In genomic region chr4:15921592-15921932, GRCh38 we compare ENCODE assay signal across 16 cellular contexts. TPM values are rescaled to one million over a fixed set of nuclear protein-coding genes. Genes with fewer than 3 reads are reported as not detected.
DNase-seq lines count a peak whose midpoint lies in the region; ATAC-seq and TF ChIP-seq lines count a peak whose summit lies in the region.
"Had no signal": no experiment of that assay in that cellular context is flagged by ENCODE, and none has a peak within 500 bp of the region (broad histone marks: within the 10 kb centered on the region; RNA-seq: fewer than 3 reads in every experiment).

No MANE protein-coding gene starts in this region.

- H3F3A ChIP-seq in PC-9 (ENCODE audit: insufficient read depth, low read depth): peaks cover 19% of the 10 kb centered on the region

- no peak for TF ChIP-seq CTCF in PC-9 (conservative IDR thresholded peaks at IDR 0.05)
- no peak for TF ChIP-seq CTCF in brain microvascular endothelial cell (IDR thresholded peaks at IDR 0.05; ENCODE audit: low read depth, low read length, missing control alignments)
- no peak for TF ChIP-seq CTCF in adrenal gland (IDR thresholded peaks at IDR 0.05)
- TF ChIP-seq CTCF in psoas muscle (IDR thresholded peaks at IDR 0.05): no peak

- no peak overlapping the region for H2BK15ac ChIP-seq in mesenchymal stem cell (ENCODE audit: low read depth, poor library complexity, severe bottlenecking)

- H3K79me2 ChIP-seq in ACC112 (ENCODE audit: control insufficient read depth, insufficient read depth, low read length, unreplicated experiment) (no peaks in the 10 kb centered on the region), PC-9 (ENCODE audit: low read depth) (no peaks in the 10 kb centered on the region)

- ATAC-seq in psoas muscle: no peak
- ATAC-seq: HepG2 had no signal

- TF ChIP-seq POLR2A in adrenal gland (IDR thresholded peaks at IDR 0.05): no peak

- intact Hi-C loops in PC-9 (cut with micrococcal nuclease; ENCODE audit: unreplicated experiment): loop anchor here (1.0 kb wide), 2 partner anchors 15 to 27 kb away; no protein-coding TSS in a partner anchor
- intact Hi-C loops in adrenal gland (cut with DNase I): no loop called here
- intact Hi-C loops in psoas muscle (cut with DNase I): no loop called here

- CTCF ChIA-PET in PC-9 (lab: Charles Lee): no interaction called here

- H3K27ac ChIP-seq in ACC112 (ENCODE audit: low read depth, low read length): peak overlapping the region; percentile 95
- H3K27ac ChIP-seq in PC-9: peak overlapping the region; percentile 90
- peak overlapping the region; percentile 98 for H3K27ac ChIP-seq in brain microvascular endothelial cell
- peak overlapping the region; percentile 86 for H3K27ac ChIP-seq in mesenchymal stem cell (ENCODE audit: low read length, poor library complexity, severe bottlenecking)
- no peak overlapping the region for H3K27ac ChIP-seq in adrenal gland
- no peak overlapping the region for H3K27ac ChIP-seq in psoas muscle
- H3K27ac ChIP-seq: BLaER1, KMS-11 had no signal

- H3K14ac ChIP-seq in mesenchymal stem cell (ENCODE audit: low read length in 2 of 2): no peak overlapping the region

- H2AFZ ChIP-seq in ACC112 (ENCODE audit: low read length, unreplicated experiment) (no peak overlapping the region), PC-9 (no peak overlapping the region), mesenchymal stem cell (ENCODE audit: low read depth, low read length) (no peak overlapping the region)

- H3K79me1 ChIP-seq in mesenchymal stem cell (replicated peaks; ENCODE audit: low read length, poor library complexity, severe bottlenecking): no peaks in the 10 kb centered on the region

- H2BK5ac ChIP-seq in mesenchymal stem cell (ENCODE audit: low read depth, low read length, poor library complexity, severe bottlenecking): peak overlapping the region; percentile 22

- H3K4me2 ChIP-seq in PC-9: peak overlapping the region; percentile 55
- H3K4me2 ChIP-seq in mesenchymal stem cell (ENCODE audit: low read length, poor library complexity, severe bottlenecking): no peak overlapping the region
- H3K4me2 ChIP-seq: BLaER1, KMS-11 had no signal

- DNase-seq in PC-9 (no peak), brain microvascular endothelial cell (no peak), mesenchymal stem cell (no peak), adrenal gland (no peak), psoas muscle (no peak), NCI-H345 (lab: John Stamatoyannopoulos, UW) (no peak)
- DNase-seq: NCI-H1417 treated with DMSO at 0.1 percent for 48 hours, NCI-H187 treated with DMSO at 0.1 percent for 48 hours, NCI-H524 treated with DMSO at 0.1 percent for 48 hours had no signal

- peak overlapping the region in 1 of 2 experiments; percentile 22 for H2BK12ac ChIP-seq in mesenchymal stem cell (ENCODE audit: low read length in 2 of 2)

- H3K36me3 ChIP-seq in ACC112 (ENCODE audit: insufficient read depth, low read length): no peaks in the 10 kb centered on the region
- no peaks in the 10 kb centered on the region for H3K36me3 ChIP-seq in PC-9 (ENCODE audit: low read depth)
- H3K36me3 ChIP-seq in brain microvascular endothelial cell (replicated peaks): no peaks in the 10 kb centered on the region
- no peaks in the 10 kb centered on the region for H3K36me3 ChIP-seq in mesenchymal stem cell (ENCODE audit: control insufficient read depth in 1 of 2, insufficient read depth in 2 of 2, low read depth in 1 of 2, low read length in 2 of 2)
- no peaks in the 10 kb centered on the region for H3K36me3 ChIP-seq in adrenal gland (replicated peaks in 1 of 2)
- no peaks in the 10 kb centered on the region for H3K36me3 ChIP-seq in psoas muscle (ENCODE audit: insufficient read depth in 1 of 2, low read depth in 1 of 2)
- H3K36me3 ChIP-seq: BLaER1 had no signal

- H2BK120ac ChIP-seq in mesenchymal stem cell (ENCODE audit: low read depth, low read length): no peak overlapping the region

- no peak overlapping the region for H4K8ac ChIP-seq in mesenchymal stem cell (ENCODE audit: low read length)

- H3K9me3 ChIP-seq in PC-9 (ENCODE audit: insufficient read depth, low read depth) (no peaks in the 10 kb centered on the region), mesenchymal stem cell (ENCODE audit: control insufficient read depth, low read length) (no peaks in the 10 kb centered on the region), adrenal gland (replicated peaks in 1 of 3) (no peaks in the 10 kb centered on the region), psoas muscle (no peaks in the 10 kb centered on the region)

- H3K4me1 ChIP-seq in ACC112 (ENCODE audit: control insufficient read depth, insufficient read depth, low read length, unreplicated experiment) (peaks cover 23% of the 10 kb centered on the region), PC-9 (replicated peaks; ENCODE audit: insufficient read depth) (peaks cover 47% of the 10 kb centered on the region), mesenchymal stem cell (ENCODE audit: control insufficient read depth, insufficient read depth, low read depth, low read length) (peaks cover 5% of the 10 kb centered on the region), adrenal gland (replicated peaks in 1 of 2) (peaks cover 0 to 4% of the 10 kb centered on the region in 2 donors), psoas muscle (no peaks in the 10 kb centered on the region)
- H3K4me1 ChIP-seq: BLaER1 had no signal

- H3K4ac ChIP-seq in mesenchymal stem cell (ENCODE audit: low read depth in 1 of 2, low read length in 2 of 2): no peak overlapping the region

- no peak overlapping the region for H3K9ac ChIP-seq in mesenchymal stem cell (ENCODE audit: low read length)
- H3K9ac ChIP-seq: BLaER1, KMS-11 had no signal

- H3K4me3 ChIP-seq in ACC112 (ENCODE audit: low read depth, low read length) (peak overlapping the region; percentile 17; the same call in 1 of the 2 replicates), PC-9 (no peak overlapping the region), brain microvascular endothelial cell (ENCODE audit: low read depth, low read length) (no peak overlapping the region), mesenchymal stem cell (ENCODE audit: insufficient read depth in 1 of 2, low read depth in 1 of 2, low read length in 2 of 2) (no peak overlapping the region), adrenal gland (no peak overlapping the region), psoas muscle (no peak overlapping the region)
- H3K4me3 ChIP-seq: BLaER1 had no signal

- peak overlapping the region; percentile 54 for H2AK5ac ChIP-seq in mesenchymal stem cell (ENCODE audit: low read length, severe bottlenecking)

- H3K27me3 ChIP-seq in ACC112 (ENCODE audit: insufficient read depth, low read length) (no peaks in the 10 kb centered on the region), PC-9 (ENCODE audit: insufficient read depth, low read depth) (no peaks in the 10 kb centered on the region), brain microvascular endothelial cell (replicated peaks) (no peaks in the 10 kb centered on the region), mesenchymal stem cell (ENCODE audit: control insufficient read depth in 1 of 2, insufficient read depth in 1 of 2, low read length in 2 of 2) (no peaks in the 10 kb centered on the region), adrenal gland (no peaks in the 10 kb centered on the region), psoas muscle (ENCODE audit: insufficient read depth in 3 of 3, low read length in 2 of 3) (peaks cover 0 to 4% (median 0%) of the 10 kb centered on the region in 3 donors)
- H3K27me3 ChIP-seq: BLaER1 had no signal

- no peak overlapping the region for H3K18ac ChIP-seq in mesenchymal stem cell (ENCODE audit: low read depth in 1 of 2, low read length in 2 of 2)

- no peaks in the 10 kb centered on the region for H3K9me2 ChIP-seq in PC-9 (ENCODE audit: insufficient read depth)

- no peaks in the 10 kb centered on the region for H4K20me1 ChIP-seq in PC-9 (ENCODE audit: insufficient read depth)
- H4K20me1 ChIP-seq: BLaER1 had no signal

- no peak overlapping the region for H3K23ac ChIP-seq in mesenchymal stem cell (ENCODE audit: low read length in 2 of 2)

- no peak overlapping the region for H4K91ac ChIP-seq in mesenchymal stem cell (ENCODE audit: low read length)

- 90% methylated on average over 1 of the region's 1 CpG for WGBS in mesenchymal stem cell
- WGBS in adrenal gland, 4 donors: 84 to 100% (median 91%) methylated on average over 1 of the region's 1 CpG
- 92 to 100% (median 95%) methylated on average over 1 of the region's 1 CpG for WGBS in psoas muscle, 3 donors

- TSS peak; percentile 30 for BruUV-seq in PC-9 (replicated peaks; lab: Mats Ljungman, UMichigan)

- POLR2A ChIA-PET in PC-9 (lab: Charles Lee; ENCODE audit: unreplicated experiment): interaction anchor here (0.5 to 0.9 kb wide), 7 partner anchors 16 to 1895 kb away, joined by 3 to 12 read pairs (median 5); no protein-coding TSS in a partner anchor

- in situ Hi-C loops in brain microvascular endothelial cell (cut with HindIII; ENCODE audit: low pct_ligation_motif_present, low sequenced_read_pairs): no loop called here

RNA-seq across cellular contexts. Expression of gene FGFBP1, which starts 17.0 kb away (rescaled TPM):
- total RNA-seq in PC-9 (2021) (11.1 and 30.8 TPM in 2 replicates), adrenal gland (not detected), psoas muscle (not detected)
- not detected for polyA plus RNA-seq in mesenchymal stem cell (2013, experiment 1 of 2)
- not detected for polyA plus RNA-seq in mesenchymal stem cell (2013, experiment 2 of 2)
- polyA plus RNA-seq in adrenal gland (under 1 TPM in 1 of 3 donors, not detected in 2; 0.40 TPM), psoas muscle (under 1 TPM in 1 of 3 donors, not detected in 2; 0.08 TPM)
- total RNA-seq: CD4-positive, alpha-beta memory T cell; HepG2; Right ventricle myocardium inferior had no signal
- polyA plus RNA-seq: CD4-positive, alpha-beta memory T cell; HepG2 had no signal

RNA-seq across cellular contexts. Expression of gene FGFBP2, which starts 41.4 kb away (rescaled TPM):
- total RNA-seq in PC-9 (2021): not detected in 2 replicates
- not detected for polyA plus RNA-seq in mesenchymal stem cell (2013, experiment 1 of 2)
- polyA plus RNA-seq in mesenchymal stem cell (2013, experiment 2 of 2): not detected
- total RNA-seq in adrenal gland: 1 to 10 TPM in 3 of 8 donors, under 1 TPM in 4, not detected in 1; 0.29 to 2.9 (median 0.83) TPM
- 1 to 10 TPM in 2 of 3 donors, under 1 TPM in 1; 0.26 to 1.3 (median 1.0) TPM for polyA plus RNA-seq in adrenal gland
- total RNA-seq in psoas muscle: 1 to 10 TPM in 2 of 4 donors, under 1 TPM in 2; 0.37 to 1.4 (median 0.79) TPM
- under 1 TPM; 0.18 to 0.27 (median 0.21) TPM for polyA plus RNA-seq in psoas muscle
- total RNA-seq: A172, HepG2 had no signal
- polyA plus RNA-seq: HepG2 had no signal

Comparison
In these comparisons a context has a peak if more than half of its experiments do, and no peak if none do; other contexts are left out.
1. H3K27ac ChIP-seq: peak in ACC112 (single experiment), PC-9 (single experiment), brain microvascular endothelial cell (single experiment) and mesenchymal stem cell (single experiment); none in adrenal gland (0 of 5) and psoas muscle (single experiment).
2. RNA of gene FGFBP1, which starts 17.0 kb away (total RNA-seq): 11.1 to 30.8 TPM in PC-9; not detected in adrenal gland and not detected in psoas muscle; every median in the first group is over 10 times any median in the second.